ENCODE assay signal across 16 cellular contexts in the genomic region with DNA sequence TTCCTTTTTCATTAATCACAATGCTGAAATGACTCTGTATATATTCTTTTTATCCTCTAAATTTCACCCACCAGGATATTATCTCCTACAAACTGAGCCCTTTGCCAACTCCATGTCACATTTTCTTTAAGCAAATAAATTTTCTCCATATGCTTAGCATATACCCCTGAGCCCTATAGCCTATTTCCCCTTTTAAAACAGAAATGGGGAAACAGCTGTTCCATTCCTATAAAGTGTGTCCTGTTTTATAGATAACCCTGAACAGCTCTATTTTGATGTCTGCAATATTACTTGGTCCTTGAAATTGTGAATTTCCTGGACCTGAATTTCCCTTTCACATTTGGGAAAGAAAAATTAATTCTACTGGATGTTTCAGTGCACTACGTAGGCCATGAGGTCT.
"Had no signal": no experiment of that assay in that cellular context is flagged by ENCODE, and none has a peak within 500 bp of the region (broad histone marks: within the 10 kb centered on the region; RNA-seq: fewer than 3 reads in every experiment).

No MANE protein-coding gene starts in this region.

- FAIRE-seq: islet of Langerhans, pancreas had no signal

- H3K36me3 ChIP-seq: gastrocnemius medialis, neural progenitor cell, pancreas, stomach, upper lobe of right lung had no signal

- H3K27me3 ChIP-seq: gastrocnemius medialis, neural progenitor cell, pancreas, stomach, testis, upper lobe of right lung had no signal

- H3K27ac ChIP-seq: gastrocnemius medialis, neural progenitor cell, pancreas, stomach, upper lobe of right lung, VCaP had no signal

- DNase-seq: activated CD4-positive, alpha-beta T cell treated with anti-CD3 and anti-CD28 coated beads for 1 hour; activated CD4-positive, alpha-beta T cell treated with anti-CD3 and anti-CD28 coated beads, Interleukin-2, amount 50 U/mL, for 48 hours; activated naive CD4-positive, alpha-beta T cell treated with anti-CD3 and anti-CD28 coated beads, Interleukin-2, amount 50 U/mL, for 16 hours; activated T-cell treated with anti-CD3 and anti-CD28 coated beads, Interleukin-2, amount 50 U/mL, for 1 hour; gastrocnemius medialis; left colon; midbrain; pancreas; stimulated activated CD4-positive, alpha-beta T cell treated with anti-CD3 and anti-CD28 coated beads, Interleukin-12 subunit alpha, Interleukin-12 subunit beta, amount 100 ng/mL, for 4 hours; stimulated activated CD4-positive, alpha-beta T cell treated with anti-CD3 and anti-CD28 coated beads, Interleukin-2, amount 100 ng/mL, for 24 hours; stomach; testis; upper lobe of right lung had no signal

- H3K4me3 ChIP-seq: gastrocnemius medialis, neural progenitor cell, pancreas, stomach, testis, upper lobe of right lung had no signal

- H3K9me3 ChIP-seq: gastrocnemius medialis, pancreas, stomach, testis, upper lobe of right lung had no signal

- H3K4me1 ChIP-seq: neural progenitor cell, pancreas, stomach had no signal
